Comparison of ENCODE assay signal across 14 cellular contexts in the genomic region with DNA sequence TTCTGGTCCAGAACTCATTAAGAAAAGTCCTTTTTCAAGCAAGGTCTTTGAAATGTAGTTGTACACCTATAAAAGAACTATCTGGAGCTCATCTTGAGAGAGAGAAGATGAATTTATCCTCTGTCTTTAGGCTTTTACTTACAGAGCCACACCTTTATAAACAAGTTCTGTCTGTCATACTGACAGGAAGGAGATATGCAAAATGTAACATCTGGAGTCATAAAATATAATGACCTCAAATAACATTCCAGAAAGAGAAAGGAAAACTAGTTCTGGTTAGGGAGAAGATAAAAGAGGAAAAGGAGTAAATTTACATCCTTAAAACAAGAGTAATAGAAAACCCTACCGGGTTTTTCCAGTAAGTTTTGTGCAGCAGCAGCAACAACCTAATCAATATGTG. TPM values are rescaled to one million over a fixed set of nuclear protein-coding genes. Genes with fewer than 3 reads are reported as not detected.
A peak's percentile ranks its signal among the peaks of the same experiment; 100 is the strongest.
DNase-seq lines count a peak whose midpoint lies in the region; ATAC-seq and TF ChIP-seq lines count a peak whose summit lies in the region.
"Had no signal": no experiment of that assay in that cellular context is flagged by ENCODE, and none has a peak within 500 bp of the region (broad histone marks: within the 10 kb centered on the region; RNA-seq: fewer than 3 reads in every experiment).

No MANE protein-coding gene starts in this region.

- ATAC-seq in right cardiac atrium = no peak
- ATAC-seq in left cardiac atrium = no peak
- no peak for ATAC-seq in naive thymus-derived CD4-positive, alpha-beta T cell
- no peak for ATAC-seq in HG02642 (IDR thresholded peaks at IDR 0.05; ENCODE audit: poor library complexity, unreplicated experiment)

- H3K4me1 Mint-ChIP-seq in naive thymus-derived CD4-positive, alpha-beta T cell = peaks cover 10 to 31% (median 18%) of the 10 kb centered on the region in 7 donors

- POLR2A ChIA-PET in naive thymus-derived CD4-positive, alpha-beta T cell (lab: Charles Lee) = interaction anchor here (1.6 kb wide), 1 partner anchor 11 kb away, joined by 5 read pairs; no protein-coding TSS in a partner anchor

- H3K27ac ChIP-seq in right cardiac atrium (ENCODE audit: low read length) (no peak overlapping the region), ascending aorta (peak overlapping the region; percentile 79 to 84), uterus (peak overlapping the region; percentile 65 to 82)
- H3K27ac ChIP-seq in naive thymus-derived CD4-positive, alpha-beta T cell (ENCODE audit: low read depth, low read length) = no peak overlapping the region
- H3K27ac ChIP-seq: cardiac muscle cell, SJCRH30 had no signal

- TF ChIP-seq CTCF in ascending aorta (IDR thresholded peaks at IDR 0.05) = no peak
- TF ChIP-seq CTCF in uterus (IDR thresholded peaks at IDR 0.05) = no peak

- H3K9me3 Mint-ChIP-seq in naive thymus-derived CD4-positive, alpha-beta T cell = no peaks in the 10 kb centered on the region
- H3K9me3 Mint-ChIP-seq: memory B cell had no signal

- H3K4me3 ChIP-seq in right cardiac atrium (ENCODE audit: low read length) (peak overlapping the region; percentile 72), ascending aorta (peak overlapping the region; percentile 77 to 78), uterus (peak overlapping the region in 1 of 2 donors; percentile 53)
- H3K4me3 ChIP-seq in naive thymus-derived CD4-positive, alpha-beta T cell (ENCODE audit: low read length) = no peak overlapping the region
- H3K4me3 ChIP-seq: MG63 had no signal

- H3K36me3 ChIP-seq in ascending aorta = no peaks in the 10 kb centered on the region
- H3K36me3 ChIP-seq in naive thymus-derived CD4-positive, alpha-beta T cell (ENCODE audit: control insufficient read depth in 2 of 3, insufficient read depth in 3 of 3, low read length in 3 of 3) = peaks cover 0 to 11% (median 0%) of the 10 kb centered on the region in 3 experiments
- no peaks in the 10 kb centered on the region for H3K36me3 ChIP-seq in uterus
- H3K36me3 ChIP-seq: cardiac muscle cell, MG63, SJCRH30 had no signal

- H3K27me3 Mint-ChIP-seq in naive thymus-derived CD4-positive, alpha-beta T cell = peaks cover under 1 to 26% (median 22%) of the 10 kb centered on the region in 5 donors

- DNase-seq in right cardiac atrium (no peak), left cardiac atrium (no peak), ascending aorta (ENCODE audit: low spot score in 2 of 2) (no peak), uterus (no peak), SIG-M5 (lab: John Stamatoyannopoulos, UW) (no peak), AML-193 (lab: John Stamatoyannopoulos, UW) (no peak)
- no peak for DNase-seq in naive thymus-derived CD4-positive, alpha-beta T cell
- DNase-seq: foreskin melanocyte, MG63 had no signal

- 63% methylated on average over 1 of the region's 1 CpG for WGBS in right cardiac atrium

- intact Hi-C loops in right cardiac atrium (cut with DNase I) (loop anchor here in 3 of 4 donors (5.0 to 10.0 kb wide), 3 partner anchors 490 to 720 kb away; no protein-coding TSS in a partner anchor), left cardiac atrium (cut with DNase I) (loop anchor here in 1 of 2 donors (5.0 to 10.0 kb wide), 3 partner anchors 500 to 1690 kb away; no protein-coding TSS in a partner anchor), ascending aorta (cut with DNase I) (loop anchor here (2.0 to 10.0 kb wide), 2 partner anchors 490 to 1200 kb away; no protein-coding TSS in a partner anchor), uterus (cut with DNase I; ENCODE audit: low total_unique reads) (no loop called here)
- intact Hi-C loops in naive thymus-derived CD4-positive, alpha-beta T cell (cut with micrococcal nuclease) = loop anchor here (5.0 to 10.0 kb wide), 6 partner anchors 343 to 1622 kb away; a partner anchor contains a TSS

- H3K9me3 ChIP-seq in right cardiac atrium (ENCODE audit: control insufficient read depth, low read length) (no peaks in the 10 kb centered on the region), ascending aorta (no peaks in the 10 kb centered on the region), uterus (no peaks in the 10 kb centered on the region)
- H3K9me3 ChIP-seq in naive thymus-derived CD4-positive, alpha-beta T cell (ENCODE audit: control insufficient read depth in 2 of 3, low read length in 3 of 3) = no peaks in the 10 kb centered on the region
- H3K9me3 ChIP-seq: MG63, SJCRH30 had no signal

- peak overlapping the region; percentile 85 to 94 (median 92) for H3K4me3 Mint-ChIP-seq in naive thymus-derived CD4-positive, alpha-beta T cell
- H3K4me3 Mint-ChIP-seq: memory B cell had no signal

- H3K36me3 Mint-ChIP-seq in naive thymus-derived CD4-positive, alpha-beta T cell = no peaks in the 10 kb centered on the region
- H3K36me3 Mint-ChIP-seq: memory B cell had no signal

- H3K4me1 ChIP-seq in right cardiac atrium (ENCODE audit: control insufficient read depth, insufficient read depth, low read length) (no peaks in the 10 kb centered on the region), ascending aorta (peaks cover 0 to 5% of the 10 kb centered on the region in 2 donors), uterus (no peaks in the 10 kb centered on the region)
- H3K4me1 ChIP-seq in naive thymus-derived CD4-positive, alpha-beta T cell (ENCODE audit: control insufficient read depth in 2 of 2, insufficient read depth in 2 of 2, low read length in 2 of 2) = peaks cover 5 to 7% of the 10 kb centered on the region in 2 donors
- H3K4me1 ChIP-seq: SJCRH30 had no signal

- no peak for TF ChIP-seq POLR2A in uterus (IDR thresholded peaks at IDR 0.05)

- CTCF ChIA-PET in naive thymus-derived CD4-positive, alpha-beta T cell (lab: Charles Lee) = interaction anchor here (1.0 kb wide), 1 partner anchor 718 kb away, joined by 3 read pairs; no protein-coding TSS in a partner anchor

- no peaks in the 10 kb centered on the region for H3K27me3 ChIP-seq in right cardiac atrium (ENCODE audit: control insufficient read depth, insufficient read depth)
- no peaks in the 10 kb centered on the region for H3K27me3 ChIP-seq in ascending aorta
- peaks cover 0 to 4% of the 10 kb centered on the region in 2 donors for H3K27me3 ChIP-seq in naive thymus-derived CD4-positive, alpha-beta T cell (ENCODE audit: control insufficient read depth in 2 of 2, insufficient read depth in 2 of 2, low read length in 2 of 2)
- H3K27me3 ChIP-seq in uterus = no peaks in the 10 kb centered on the region
- H3K27me3 ChIP-seq: MG63, SJCRH30 had no signal

- peak overlapping the region in 4 of 9 donors; percentile 26 to 52 (median 29) for H3K27ac Mint-ChIP-seq in naive thymus-derived CD4-positive, alpha-beta T cell
- H3K27ac Mint-ChIP-seq: CD14-positive monocyte, memory B cell had no signal

RNA-seq across cellular contexts. Expression of a gene that starts 1.3 kb away (rescaled TPM):
- 10 to 100 TPM in 1 of 4 donors, 1 to 10 TPM in 3; 5.4 to 13.2 (median 7.8) TPM for total RNA-seq in right cardiac atrium
- 2.9 TPM for polyA plus RNA-seq in right cardiac atrium
- total RNA-seq in left cardiac atrium = 10 to 100 TPM in 1 of 2 donors, 1 to 10 TPM in 1; 9.0 to 11.0 TPM
- total RNA-seq in ascending aorta = 32.7 TPM
- total RNA-seq in naive thymus-derived CD4-positive, alpha-beta T cell = 10 to 100 TPM; 52.8 to 70.9 (median 63.9) TPM
- 10 to 100 TPM; 64.2 to 77.5 TPM for polyA plus RNA-seq in naive thymus-derived CD4-positive, alpha-beta T cell
- total RNA-seq in uterus = 10 to 100 TPM; 29.4 to 51.5 (median 35.3) TPM

Comparison
In these comparisons a context has a peak if more than half of its experiments do, and no peak if none do; other contexts are left out.
1. H3K27ac ChIP-seq: peak in ascending aorta (2 of 2) and uterus (2 of 2); none in right cardiac atrium (single experiment) and naive thymus-derived CD4-positive, alpha-beta T cell (single experiment).